In genomic region chr16:49628148-49628547, GRCh38 we compare ENCODE assay signal across 23 cellular contexts.
"Had no signal": no experiment of that assay in that cellular context is flagged by ENCODE, and none has a peak within 500 bp of the region (broad histone marks: within the 10 kb centered on the region; RNA-seq: fewer than 3 reads in every experiment).

No MANE protein-coding gene starts in this region.

- H3K36me3 ChIP-seq: MG63, SJSA1 had no signal

- H3K27ac Mint-ChIP-seq: T-cell had no signal

- DNase-seq: KBM-7, MG63, NCI-H1092, NCI-H1105 treated with DMSO at 0.1 percent for 48 hours, NCI-H1417 treated with DMSO at 0.1 percent for 48 hours, NCI-H146, NCI-H1694 treated with DMSO at 0.1 percent for 48 hours, NCI-H1930, NCI-H2081, NCI-H2107, NCI-H226, NCI-H446, NCI-H510A, NCI-H524 treated with DMSO at 0.1 percent for 48 hours, NCI-H69, NCI-H774, Right ventricle myocardium superior, RPMI8226, SIG-M5, T-cell had no signal

- H3K27me3 Mint-ChIP-seq: T-cell had no signal

- H3K9me3 Mint-ChIP-seq: T-cell had no signal

- H3K27me3 ChIP-seq: MG63, SJSA1 had no signal

- H3K9me3 ChIP-seq: MG63, SJSA1 had no signal

- ATAC-seq: T-cell had no signal

- H3K36me3 Mint-ChIP-seq: T-cell had no signal

- FAIRE-seq: RCC 7860 had no signal

- H3K4me3 ChIP-seq: MG63, SJSA1, SK-N-MC had no signal

- H3K4me3 Mint-ChIP-seq: T-cell had no signal

- H3K27ac ChIP-seq: SJSA1, SK-N-MC had no signal

- H3K4me1 Mint-ChIP-seq: T-cell had no signal
